1 cellular context compared by ENCODE assay signal in the genomic region with DNA sequence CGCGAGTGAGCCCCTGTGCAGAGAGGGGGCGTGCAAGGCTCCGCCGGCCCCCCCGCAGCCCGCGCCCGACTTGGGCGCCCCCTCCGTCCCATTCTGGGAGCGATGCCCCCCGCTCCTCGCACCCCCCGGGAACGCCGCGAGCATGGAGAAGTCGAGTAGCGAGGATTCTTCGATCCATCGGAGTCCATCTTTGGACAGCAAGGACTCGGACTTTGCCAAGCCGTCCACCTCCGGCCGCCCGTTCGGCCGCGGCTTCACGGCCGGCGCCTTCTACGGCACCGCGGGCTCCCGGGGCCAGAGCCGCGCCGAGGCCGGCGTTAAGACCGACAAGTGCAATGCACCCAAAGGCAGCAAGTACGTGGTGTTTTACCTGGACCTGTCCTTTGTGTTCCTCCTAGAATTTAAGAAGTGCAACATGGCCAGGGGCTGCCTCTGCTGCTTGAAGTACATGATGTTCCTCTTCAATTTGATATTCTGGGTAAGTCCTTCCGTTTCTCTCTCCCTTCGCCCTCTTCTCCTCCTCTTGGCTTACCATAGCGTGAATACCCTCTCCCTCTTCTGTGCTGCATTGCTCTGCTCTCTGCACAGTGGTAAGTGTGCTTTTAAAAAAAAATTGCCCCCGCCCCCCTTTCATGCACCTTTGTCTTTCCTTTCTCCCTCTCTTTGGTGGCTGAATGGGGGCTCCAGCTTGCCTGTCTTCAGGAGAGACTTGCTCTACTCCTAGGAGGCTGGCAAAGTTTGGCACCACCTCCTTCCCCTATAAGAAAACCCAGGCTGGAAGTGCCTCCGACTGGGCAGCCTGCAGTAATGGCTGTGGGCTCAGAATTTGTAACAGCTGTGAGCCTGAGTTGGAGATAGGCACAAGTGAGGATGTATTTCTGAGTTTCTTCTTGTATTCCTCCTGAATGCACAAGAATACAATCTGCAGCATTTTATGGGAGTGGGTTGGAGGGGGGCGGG.
TF ChIP-seq lines count a peak whose summit lies in the region.

No MANE protein-coding gene starts in this region.

TF ChIP-seq in HepG2, 621 proteins besides CTCF, POLR2A, EP300 and RAD21 (continued from another document):
- TF ChIP-seq HNRNPL (IDR thresholded peaks at IDR 0.05; ENCODE audit: low read depth, low read length) = no peak
- TF ChIP-seq ZNF205 (CRISPR knock-in tag; IDR thresholded peaks at IDR 0.05) = no peak
- TF ChIP-seq ZNF143 (CRISPR knock-in tag; IDR thresholded peaks at IDR 0.05) = no peak
- no peak for TF ChIP-seq NCOA1 (CRISPR knock-in tag; IDR thresholded peaks at IDR 0.05)
- no peak for TF ChIP-seq ZNF660 (CRISPR knock-in tag; IDR thresholded peaks at IDR 0.05; ENCODE audit: borderline replicate concordance, low read depth)
- no peak for TF ChIP-seq SP1 (IDR thresholded peaks at IDR 0.05)
- no peak for TF ChIP-seq SP1 (CRISPR knock-in tag; IDR thresholded peaks at IDR 0.05)
- TF ChIP-seq ZNF563 (CRISPR knock-in tag; IDR thresholded peaks at IDR 0.05) = no peak
- TF ChIP-seq ZBTB21 (CRISPR knock-in tag; IDR thresholded peaks at IDR 0.05) = no peak
- TF ChIP-seq ZNF670 (CRISPR knock-in tag; IDR thresholded peaks at IDR 0.05; ENCODE audit: borderline replicate concordance) = no peak
- no peak for TF ChIP-seq CAMTA2 (CRISPR knock-in tag; IDR thresholded peaks at IDR 0.05; ENCODE audit: borderline replicate concordance)
